ENCODE assay signal across 8 cellular contexts in the genomic region with DNA sequence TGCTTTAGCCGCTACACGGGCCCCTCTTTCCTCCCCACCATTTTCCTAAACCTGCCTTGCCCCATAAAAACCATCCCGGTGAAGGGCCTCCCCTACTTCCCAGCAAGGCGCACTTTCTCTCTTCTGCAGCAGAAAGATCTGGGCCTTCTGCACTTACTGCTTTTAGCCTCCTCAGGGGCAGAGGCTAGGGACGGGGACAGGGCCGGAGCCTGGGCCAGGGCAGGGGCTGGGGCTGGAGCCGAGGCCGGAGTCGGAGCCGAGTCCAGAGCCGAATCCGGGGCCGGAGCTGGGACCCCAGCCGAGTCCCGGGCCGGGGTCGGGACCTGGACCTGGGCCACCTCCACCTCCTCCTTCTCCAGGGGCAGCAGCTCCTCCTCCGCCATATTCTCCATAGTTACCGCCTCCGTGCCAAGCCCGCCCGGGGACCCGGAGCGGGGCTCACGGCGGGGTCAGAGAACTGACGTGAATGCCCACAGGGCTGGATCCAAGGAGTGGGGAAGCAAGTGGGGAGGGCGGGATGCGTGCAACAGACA. TPM values are rescaled to one million over a fixed set of nuclear protein-coding genes. Genes with fewer than 3 reads are reported as not detected.
DNase-seq lines count a peak whose midpoint lies in the region; ATAC-seq, FAIRE-seq and TF ChIP-seq lines count a peak whose summit lies in the region.

No MANE protein-coding gene starts in this region.

- CTCF ChIA-PET in mammary epithelial cell (lab: Charles Lee; ENCODE audit: low non-redundant PET) = no interaction called here
- CTCF ChIA-PET in HepG2 (lab: Yijun Ruan, JAX; ENCODE audit: low intra/inter-chr PET ratio, low total read pairs) = no interaction called here

- no peak for TF ChIP-seq RAD21 in HepG2 (CRISPR knock-in tag; IDR thresholded peaks at IDR 0.05)

- peak overlapping the region; percentile 87 for H2AFZ ChIP-seq in mammary epithelial cell (ENCODE audit: low read depth, low read length)
- H2AFZ ChIP-seq in HepG2 (ENCODE audit: low read length) = no peak overlapping the region

- H3K36me3 ChIP-seq in mammary epithelial cell (ENCODE audit: insufficient read depth, low read length) (no peaks in the 10 kb centered on the region), HepG2 (replicated peaks in 1 of 2; ENCODE audit: control insufficient read depth in 1 of 2, insufficient read depth in 2 of 2, low read length in 2 of 2) (no peaks in the 10 kb centered on the region)

- H3K4me3 ChIP-seq in mammary epithelial cell (replicated peaks in 1 of 3; ENCODE audit: insufficient read depth in 1 of 3, low read depth in 2 of 3, low read length in 3 of 3) (peak overlapping the region; percentile 79 to 89 (median 87)), HepG2 (replicated peaks in 1 of 3; ENCODE audit: insufficient read depth in 1 of 3, low read depth in 2 of 3, low read length in 3 of 3) (peak overlapping the region; percentile 92 to 94 (median 93))

- BruUV-seq in mammary epithelial cell (replicated peaks; lab: Mats Ljungman, UMichigan) (TSS peak; percentile 62), HepG2 (replicated peaks; lab: Mats Ljungman, UMichigan) (TSS peak; percentile 85)

- H3K4me2 ChIP-seq in mammary epithelial cell (ENCODE audit: insufficient read depth, low read depth, low read length) (peak overlapping the region; percentile 87), HepG2 (ENCODE audit: low read depth, low read length) (peak overlapping the region; percentile 80)

- H3K9me3 ChIP-seq in mammary epithelial cell (replicated peaks; ENCODE audit: insufficient read depth, low read length) = no peaks in the 10 kb centered on the region
- no peaks in the 10 kb centered on the region for H3K9me3 ChIP-seq in HepG2 (ENCODE audit: low read length)

- TF ChIP-seq EP300 in HepG2 (IDR thresholded peaks at IDR 0.05; ENCODE audit: low read depth in 2 of 2, low read length in 2 of 2) (no peak), HepG2 (CRISPR knock-in tag; IDR thresholded peaks at IDR 0.05; ENCODE audit: borderline replicate concordance) (no peak)

- peaks cover 21% of the 10 kb centered on the region for H3K4me1 ChIP-seq in mammary epithelial cell (ENCODE audit: insufficient read depth, low read length)
- peaks cover 26% of the 10 kb centered on the region for H3K4me1 ChIP-seq in HepG2 (ENCODE audit: insufficient read depth, low read length)

- H3K79me2 ChIP-seq in mammary epithelial cell (ENCODE audit: insufficient read depth, low read length) = peaks cover 22% of the 10 kb centered on the region
- peaks cover 20% of the 10 kb centered on the region for H3K79me2 ChIP-seq in HepG2 (ENCODE audit: insufficient read depth, low read length)

- intact Hi-C loops in mammary epithelial cell (cut with micrococcal nuclease) = loop anchor here (2.0 to 5.0 kb wide), 2 partner anchors 112 to 184 kb away; partner anchors contain the start of genes NIBAN1 and RNF2
- intact Hi-C loops in HepG2 (cut with micrococcal nuclease; ENCODE audit: unreplicated experiment) = loop anchor here (2.0 to 5.0 kb wide), 5 partner anchors 14 to 1218 kb away; partner anchors contain the start of genes EDEM3, IVNS1ABP, ODR4 and RNF2

- in situ Hi-C loops in mammary epithelial cell (cut with MboI; ENCODE audit: low sequenced_read_pairs in 2 of 2) (loop anchor here (25.0 kb wide), 1 partner anchor 344 kb away; no protein-coding TSS in a partner anchor), HepG2 (cut with HindIII; ENCODE audit: extremely low pct_ligation_motif_present, low pct_unique_long_range_greater_than_20kb) (no loop called here)

- H4K20me1 ChIP-seq in mammary epithelial cell (ENCODE audit: insufficient read depth, low read length) = no peaks in the 10 kb centered on the region
- H4K20me1 ChIP-seq in HepG2 (ENCODE audit: insufficient read depth, low read length) = no peaks in the 10 kb centered on the region

- H3K27me3 ChIP-seq in mammary epithelial cell (ENCODE audit: insufficient read depth, low read length) (no peaks in the 10 kb centered on the region), HepG2 (ENCODE audit: control insufficient read depth in 1 of 2, insufficient read depth in 2 of 2, low read length in 2 of 2) (no peaks in the 10 kb centered on the region; a peak in 1 of 5 replicates)

- H3K27ac ChIP-seq in mammary epithelial cell (ENCODE audit: insufficient read depth, low read depth, low read length) (peak overlapping the region; percentile 75), HepG2 (ENCODE audit: extremely low read length, insufficient read depth, low read length) (peak overlapping the region; percentile 91)

- under 1% methylated on average over 21 of the region's 29 CpGs for WGBS in mammary epithelial cell (ENCODE audit: low coverage, missing lambda C conversion rate)
- 1% methylated on average over 27 of the region's 29 CpGs for WGBS in HepG2 (ENCODE audit: low lambda C conversion rate)

- DNase-seq in activated CD8-positive, alpha-beta memory T cell treated with anti-CD3 and anti-CD28 coated beads, Interleukin-2, amount 50 U/mL, for 1 hour (ENCODE audit: extremely low read depth) = peak; percentile 22
- no peak for DNase-seq in activated CD8-positive, alpha-beta memory T cell treated with anti-CD3 and anti-CD28 coated beads, Interleukin-2, amount 50 U/mL, for 4 hours
- DNase-seq in NCI-H128 (lab: John Stamatoyannopoulos, UW; ENCODE audit: unreplicated experiment) (peak; percentile 74), mammary epithelial cell (no peak), HepG2 (ENCODE audit: low spot score) (no peak), superior temporal gyrus (ENCODE audit: extremely low spot score) (peak; percentile 43)
- DNase-seq in central memory CD4-positive, alpha-beta T cell = no peak

- POLR2A ChIA-PET in HepG2 (lab: Yijun Ruan, JAX) = interaction anchor here (0.6 to 2.5 kb wide), 6 partner anchors 13 to 1219 kb away, joined by 3 to 13 read pairs (median 4); partner anchors contain the start of genes IVNS1ABP, ODR4, RNF2 and TPR

- dilution Hi-C loops in mammary epithelial cell (cut with HindIII; ENCODE audit: low sequenced_read_pairs) = no loop called here

- H3K9ac ChIP-seq in mammary epithelial cell (ENCODE audit: insufficient read depth, low read length) (peak overlapping the region; percentile 83), HepG2 (ENCODE audit: insufficient read depth, low read depth, low read length) (peak overlapping the region; percentile 88)

- no peak for TF ChIP-seq POLR2A in HepG2 (IDR thresholded peaks at IDR 0.05; ENCODE audit: insufficient read depth in 1 of 2, low read depth in 2 of 2, low read length in 2 of 2)

- TF ChIP-seq CTCF in mammary epithelial cell (conservative IDR thresholded peaks at IDR 0.05 in 1 of 2, IDR thresholded peaks at IDR 0.05 in 1 of 2; ENCODE audit: extremely low read depth in 1 of 2, insufficient read depth in 1 of 2, low read depth in 1 of 2, low read length in 2 of 2) (no peak), HepG2 (CRISPR knock-in tag; IDR thresholded peaks at IDR 0.05) (no peak)

- FAIRE-seq in HepG2 (lab: Jason Lieb, UNC) = no peak

- peak; percentile 37 for ATAC-seq in HG02642 (IDR thresholded peaks at IDR 0.05; ENCODE audit: poor library complexity, unreplicated experiment)
- ATAC-seq in HepG2 = peak; percentile 66

RNA-seq across cellular contexts. Expression of gene TRMT1L, which starts 0.4 kb away (rescaled TPM):
- total RNA-seq in mammary epithelial cell (10 to 100 TPM; 17.0 to 23.0 TPM), HepG2 (2016; rRNA removed; fragmentation: Illumina TruSeq; extraction: Trizol) (17.9 and 25.4 TPM in 2 replicates)
- polyA plus RNA-seq in mammary epithelial cell (17.1 TPM), HepG2 (2011; rRNA removed) (17.5 and 19.2 TPM in 2 replicates)
- 141 TPM for polyA minus RNA-seq in mammary epithelial cell
- total RNA-seq in HepG2 (2016; cell fraction: cytosol; rRNA removed; fragmentation: Illumina TruSeq; extraction: Trizol; ENCODE audit: low read depth) = 3.3 and 3.5 TPM in 2 replicates
- 16.3 and 22.0 TPM in 2 replicates for total RNA-seq in HepG2 (2016; cell fraction: insoluble cytoplasmic fraction; rRNA removed; fragmentation: Illumina TruSeq; extraction: Trizol)
- total RNA-seq in HepG2 (2016; cell fraction: membrane; rRNA removed; fragmentation: Illumina TruSeq; extraction: Trizol) = 4.8 and 5.1 TPM in 2 replicates
- 10.3 and 14.6 TPM in 2 replicates for total RNA-seq in HepG2 (2016; cell fraction: nucleus; rRNA removed; fragmentation: Illumina TruSeq; extraction: Trizol)
- 9.1 and 14.0 TPM in 2 replicates for polyA plus RNA-seq in HepG2 (2011; cell fraction: cytosol; rRNA removed)
- polyA plus RNA-seq in HepG2 (2011; cell fraction: nucleus; rRNA removed) = 7.8 and 8.1 TPM in 2 replicates
- 7.0 and 10.8 TPM in 2 replicates for polyA plus RNA-seq in HepG2 (2012)
- polyA plus RNA-seq in HepG2 (2016; cell fraction: cytosol; fragmentation: Illumina TruSeq; extraction: Trizol; ENCODE audit: low read depth) = 0.28 and 0.45 TPM in 2 replicates
- polyA plus RNA-seq in HepG2 (2016; cell fraction: insoluble cytoplasmic fraction; fragmentation: Illumina TruSeq; extraction: Trizol; ENCODE audit: low read depth) = 14.9 and 19.1 TPM in 2 replicates
- 1.2 and 1.4 TPM in 2 replicates for polyA plus RNA-seq in HepG2 (2016; cell fraction: membrane; fragmentation: Illumina TruSeq; extraction: Trizol; ENCODE audit: low read depth)
- 11.5 and 11.6 TPM in 2 replicates for polyA plus RNA-seq in HepG2 (2016; cell fraction: nucleus; fragmentation: Illumina TruSeq; extraction: Trizol; ENCODE audit: insufficient read depth, low read depth)
- polyA minus RNA-seq in HepG2 (2011; rRNA and poly(A)+ RNA removed; ENCODE audit: low replicate concordance) = 13.4 and 15.5 TPM in 2 replicates
- polyA minus RNA-seq in HepG2 (2011; cell fraction: cytosol; rRNA and poly(A)+ RNA removed) = 19.4 and 24.1 TPM in 2 replicates
- polyA minus RNA-seq in HepG2 (2011; cell fraction: nucleus; rRNA and poly(A)+ RNA removed) = 14.9 and 19.0 TPM in 2 replicates

RNA-seq across cellular contexts. Expression of gene SWT1, which starts 0.6 kb away (rescaled TPM):
- total RNA-seq in mammary epithelial cell = 1 to 10 TPM; 2.4 to 4.8 TPM
- polyA plus RNA-seq in mammary epithelial cell = 0.54 TPM
- polyA minus RNA-seq in mammary epithelial cell = not detected
- total RNA-seq in HepG2 (2016; rRNA removed; fragmentation: Illumina TruSeq; extraction: Trizol) = 2.5 and 4.8 TPM in 2 replicates
- total RNA-seq in HepG2 (2016; cell fraction: cytosol; rRNA removed; fragmentation: Illumina TruSeq; extraction: Trizol; ENCODE audit: low read depth) = 1.7 and 2.5 TPM in 2 replicates
- total RNA-seq in HepG2 (2016; cell fraction: insoluble cytoplasmic fraction; rRNA removed; fragmentation: Illumina TruSeq; extraction: Trizol) = 2.7 and 4.0 TPM in 2 replicates
- total RNA-seq in HepG2 (2016; cell fraction: membrane; rRNA removed; fragmentation: Illumina TruSeq; extraction: Trizol) = 2.0 and 2.7 TPM in 2 replicates
- total RNA-seq in HepG2 (2016; cell fraction: nucleus; rRNA removed; fragmentation: Illumina TruSeq; extraction: Trizol) = 4.1 and 4.2 TPM in 2 replicates
- 1.7 TPM in 2 replicates for polyA plus RNA-seq in HepG2 (2011; rRNA removed)
- 0.60 and 1.1 TPM in 2 replicates for polyA plus RNA-seq in HepG2 (2011; cell fraction: cytosol; rRNA removed)
- 1.4 and 1.5 TPM in 2 replicates for polyA plus RNA-seq in HepG2 (2011; cell fraction: nucleus; rRNA removed)
- polyA plus RNA-seq in HepG2 (2012) = 2.1 and 2.2 TPM in 2 replicates
- 0.10 and 0.12 TPM in 2 replicates for polyA plus RNA-seq in HepG2 (2016; cell fraction: cytosol; fragmentation: Illumina TruSeq; extraction: Trizol; ENCODE audit: low read depth)
- polyA plus RNA-seq in HepG2 (2016; cell fraction: insoluble cytoplasmic fraction; fragmentation: Illumina TruSeq; extraction: Trizol; ENCODE audit: low read depth) = 2.3 and 2.7 TPM in 2 replicates
- 0.24 and 0.30 TPM in 2 replicates for polyA plus RNA-seq in HepG2 (2016; cell fraction: membrane; fragmentation: Illumina TruSeq; extraction: Trizol; ENCODE audit: low read depth)
- 2.1 TPM in 2 replicates for polyA plus RNA-seq in HepG2 (2016; cell fraction: nucleus; fragmentation: Illumina TruSeq; extraction: Trizol; ENCODE audit: insufficient read depth, low read depth)
- 0.40 and 0.62 TPM in 2 replicates for polyA minus RNA-seq in HepG2 (2011; rRNA and poly(A)+ RNA removed; ENCODE audit: low replicate concordance)
- 2.3 and 2.6 TPM in 2 replicates for polyA minus RNA-seq in HepG2 (2011; cell fraction: cytosol; rRNA and poly(A)+ RNA removed)
- polyA minus RNA-seq in HepG2 (2011; cell fraction: nucleus; rRNA and poly(A)+ RNA removed) = 8.2 and 9.8 TPM in 2 replicates

Comparison
In these comparisons a context has a peak if more than half of its experiments do, and no peak if none do; other contexts are left out.
1. DNase-seq: peak in activated CD8-positive, alpha-beta memory T cell treated with anti-CD3 and anti-CD28 coated beads, Interleukin-2, amount 50 U/mL, for 1 hour (single experiment), NCI-H128 (single experiment) and superior temporal gyrus (single experiment); none in activated CD8-positive, alpha-beta memory T cell treated with anti-CD3 and anti-CD28 coated beads, Interleukin-2, amount 50 U/mL, for 4 hours (single experiment), mammary epithelial cell (single experiment), HepG2 (single experiment) and central memory CD4-positive, alpha-beta T cell (single experiment).